11 cellular contexts compared by ENCODE assay signal in genomic region chr13:50309200-50309848, GRCh38.
"Had no signal": no experiment of that assay in that cellular context is flagged by ENCODE, and none has a peak within 500 bp of the region (broad histone marks: within the 10 kb centered on the region; RNA-seq: fewer than 3 reads in every experiment).

No MANE protein-coding gene starts in this region.

- H3K36me3 ChIP-seq: brain microvascular endothelial cell, left ventricle myocardium inferior, pancreas had no signal

- DNase-seq: activated CD4-positive, alpha-beta T cell treated with anti-CD3 and anti-CD28 coated beads for 1 hour; activated CD4-positive, alpha-beta T cell treated with anti-CD3 and anti-CD28 coated beads, Interleukin-2, amount 50 U/mL, for 48 hours; activated CD8-positive, alpha-beta memory T cell treated with anti-CD3 and anti-CD28 coated beads, Interleukin-2, amount 10 ng/mL, durations not matched to agents 7 days and 5 days; activated effector memory CD4-positive, alpha-beta T cell treated with anti-CD3 and anti-CD28 coated beads, Interleukin-2, amount 50 U/mL, for 16 hours; activated T-cell treated with anti-CD3 and anti-CD28 coated beads, Interleukin-2, amount 50 U/mL, for 24 hours; brain microvascular endothelial cell; foreskin fibroblast; glutamatergic neuron; islet precursor cell; left ventricle myocardium inferior; pancreas had no signal

- H3K4me1 ChIP-seq: left ventricle myocardium inferior, pancreas had no signal

- H3K27me3 ChIP-seq: brain microvascular endothelial cell, pancreas had no signal

- ATAC-seq: activated CD8-positive, alpha-beta memory T cell treated with anti-CD3 and anti-CD28 coated beads, Interleukin-2, amount 10 ng/mL, durations not matched to agents 7 days and 5 days; pancreas had no signal

- H3K9me3 ChIP-seq: pancreas had no signal

- H3K4me3 ChIP-seq: left ventricle myocardium inferior, pancreas had no signal

- H3K27ac ChIP-seq: brain microvascular endothelial cell, left ventricle myocardium inferior, pancreas had no signal
